In genomic region chr10:33982995-33983394, GRCh38 we compare ENCODE assay signal across 17 cellular contexts.
"Had no signal": no experiment of that assay in that cellular context is flagged by ENCODE, and none has a peak within 500 bp of the region (broad histone marks: within the 10 kb centered on the region; RNA-seq: fewer than 3 reads in every experiment).

No MANE protein-coding gene starts in this region.

- FAIRE-seq: pancreas had no signal

- H3K27me3 ChIP-seq: left lung, pancreas, testis, upper lobe of right lung had no signal

- H3K4me1 Mint-ChIP-seq: activated naive CD8-positive, alpha-beta T cell treated with anti-CD3 and anti-CD28 coated beads, Interleukin-2, amount 10 ng/mL, durations not matched to agents 7 days and 5 days; central memory CD8-positive, alpha-beta T cell; nephron; stimulated activated naive CD8-positive, alpha-beta T cell treated with anti-CD3 and anti-CD28 coated beads, Interleukin-15, amount 100 ng/mL, for 72 hours had no signal

- H3K4me1 ChIP-seq: left lung, pancreas, testis, upper lobe of right lung had no signal

- H3K4me3 ChIP-seq: left lung, pancreas, testis, upper lobe of right lung had no signal

- H3K36me3 ChIP-seq: left lung, pancreas, upper lobe of right lung, WERI-Rb-1 had no signal

- DNase-seq: activated CD4-positive, alpha-beta T cell treated with anti-CD3 and anti-CD28 coated beads for 4 hours; activated CD8-positive, alpha-beta memory T cell treated with anti-CD3 and anti-CD28 coated beads, Interleukin-2, amount 50 U/mL, for 48 hours; activated CD8-positive, alpha-beta T cell treated with anti-CD3 and anti-CD28 coated beads, Interleukin-2, amount 10 ng/mL, durations not matched to agents 7 days and 5 days; activated naive CD8-positive, alpha-beta T cell treated with anti-CD3 and anti-CD28 coated beads, Interleukin-2, amount 10 ng/mL, durations not matched to agents 7 days and 5 days; effector memory CD4-positive, alpha-beta T cell; foreskin fibroblast; left lung; mesendoderm; pancreas; stimulated activated CD4-positive, alpha-beta T cell treated with anti-CD3 and anti-CD28 coated beads, Interleukin-15, amount 100 ng/mL, for 24 hours; stimulated activated CD4-positive, alpha-beta T cell treated with anti-CD3 and anti-CD28 coated beads, Interleukin-4, amount 100 ng/mL, for 4 hours; stimulated activated naive CD8-positive, alpha-beta T cell treated with anti-CD3 and anti-CD28 coated beads, Interleukin-15, amount 100 ng/mL, for 72 hours; testis; upper lobe of right lung; WERI-Rb-1 had no signal

- H3K27ac Mint-ChIP-seq: activated CD8-positive, alpha-beta T cell treated with anti-CD3 and anti-CD28 coated beads, Interleukin-2, amount 10 ng/mL, durations not matched to agents 7 days and 5 days; activated naive CD8-positive, alpha-beta T cell treated with anti-CD3 and anti-CD28 coated beads, Interleukin-2, amount 10 ng/mL, durations not matched to agents 7 days and 5 days; stimulated activated naive CD8-positive, alpha-beta T cell treated with anti-CD3 and anti-CD28 coated beads, Interleukin-15, amount 100 ng/mL, for 72 hours had no signal

- H3K4me3 Mint-ChIP-seq: activated CD8-positive, alpha-beta T cell treated with anti-CD3 and anti-CD28 coated beads, Interleukin-2, amount 10 ng/mL, durations not matched to agents 7 days and 5 days; activated naive CD8-positive, alpha-beta T cell treated with anti-CD3 and anti-CD28 coated beads, Interleukin-2, amount 10 ng/mL, durations not matched to agents 7 days and 5 days; central memory CD8-positive, alpha-beta T cell; nephron; stimulated activated naive CD8-positive, alpha-beta T cell treated with anti-CD3 and anti-CD28 coated beads, Interleukin-15, amount 100 ng/mL, for 72 hours had no signal

- H3K27ac ChIP-seq: left lung, pancreas, testis, upper lobe of right lung, WERI-Rb-1 had no signal

- ATAC-seq: activated CD8-positive, alpha-beta T cell treated with anti-CD3 and anti-CD28 coated beads, Interleukin-2, amount 10 ng/mL, durations not matched to agents 7 days and 5 days; left lung; pancreas; stimulated activated naive CD8-positive, alpha-beta T cell treated with anti-CD3 and anti-CD28 coated beads, Interleukin-15, amount 100 ng/mL, for 72 hours; upper lobe of right lung had no signal

- H3K36me3 Mint-ChIP-seq: activated naive CD8-positive, alpha-beta T cell treated with anti-CD3 and anti-CD28 coated beads, Interleukin-2, amount 10 ng/mL, durations not matched to agents 7 days and 5 days had no signal

- H3K9me3 ChIP-seq: pancreas, testis, upper lobe of right lung had no signal

- H3K27me3 Mint-ChIP-seq: activated naive CD8-positive, alpha-beta T cell treated with anti-CD3 and anti-CD28 coated beads, Interleukin-2, amount 10 ng/mL, durations not matched to agents 7 days and 5 days; central memory CD8-positive, alpha-beta T cell; stimulated activated naive CD8-positive, alpha-beta T cell treated with anti-CD3 and anti-CD28 coated beads, Interleukin-15, amount 100 ng/mL, for 72 hours had no signal
